34 cellular contexts compared by ENCODE assay signal in genomic region chr4:55979562-55979961, GRCh38. TPM values are rescaled to one million over a fixed set of nuclear protein-coding genes. Genes with fewer than 3 reads are reported as not detected.
DNase-seq lines count a peak whose midpoint lies in the region; ATAC-seq and TF ChIP-seq lines count a peak whose summit lies in the region.
"Had no signal": no experiment of that assay in that cellular context is flagged by ENCODE, and none has a peak within 500 bp of the region (broad histone marks: within the 10 kb centered on the region; RNA-seq: fewer than 3 reads in every experiment).

No MANE protein-coding gene starts in this region.

- DNase-seq in activated B cell treated with CpG ODN at 0.5 μM for 24 hours (no peak), brain microvascular endothelial cell (no peak), mesenteric fat pad (ENCODE audit: low spot score) (no peak)
- no peak for DNase-seq in activated effector memory CD4-positive, alpha-beta T cell treated with anti-CD3 and anti-CD28 coated beads, Interleukin-2, amount 50 U/mL, for 16 hours
- DNase-seq: activated CD4-positive, alpha-beta T cell treated with anti-CD3 and anti-CD28 coated beads, Interleukin-2, amount 50 U/mL, for 4 hours; activated CD4-positive, CD25-positive, alpha-beta regulatory T cell; activated CD8-positive, alpha-beta memory T cell treated with anti-CD3 and anti-CD28 coated beads, Interleukin-2, amount 50 U/mL, for 4 hours; aorta; COR-L47; DMS79; gastrocnemius medialis; GF-D8; hippocampal formation; immature natural killer cell; naive thymus-derived CD4-positive, alpha-beta T cell; NCI-H2029 treated with DMSO at 0.1 percent for 48 hours; NCI-H226; NCI-H82; SHP77; stimulated activated CD4-positive, alpha-beta T cell treated with anti-CD3 and anti-CD28 coated beads, Interleukin-2, amount 100 ng/mL, for 24 hours; testis; uterus had no signal

- in situ Hi-C loops in brain microvascular endothelial cell (cut with HindIII; ENCODE audit: low pct_ligation_motif_present, low sequenced_read_pairs): no loop called here

- intact Hi-C loops in activated B cell treated with CpG ODN at 0.5 μM for 24 hours (cut with micrococcal nuclease): loop anchor here (1.0 to 2.0 kb wide), 2 partner anchors 13 to 31 kb away; partner anchors contain the start of gene CEP135

- peaks cover 37% of the 10 kb centered on the region for H3K4me1 Mint-ChIP-seq in activated B cell treated with CpG ODN at 0.5 μM for 24 hours
- H3K4me1 Mint-ChIP-seq: activated T-helper 17 cell treated with anti-CD3 and anti-CD28 coated beads, Interleukin-2, amount 50 U/mL, for 72 hours; immature natural killer cell; mesothelial cell of epicardium had no signal

- H3K36me3 Mint-ChIP-seq in activated B cell treated with CpG ODN at 0.5 μM for 24 hours (ENCODE audit: low read depth): peaks cover 64% of the 10 kb centered on the region

- H3K4me3 Mint-ChIP-seq in activated B cell treated with CpG ODN at 0.5 μM for 24 hours: peak overlapping the region; percentile 29
- H3K4me3 Mint-ChIP-seq: activated naive CD8-positive, alpha-beta T cell; activated T-helper 17 cell treated with anti-CD3 and anti-CD28 coated beads, Interleukin-2, amount 50 U/mL, for 72 hours; dendritic cell treated with granulocyte-macrophage colony-stimulating factor and Interleukin-4, amounts not matched to agents 40 ng/mL and 50 ng/mL, for 4 days; immature natural killer cell; mesothelial cell of epicardium; naive thymus-derived CD4-positive, alpha-beta T cell had no signal

- ATAC-seq in GM18498 (IDR thresholded peaks at IDR 0.05; ENCODE audit: unreplicated experiment) (peak; percentile 45), GM21367 (IDR thresholded peaks at IDR 0.05; ENCODE audit: unreplicated experiment) (peak; percentile 62), HG03039 (IDR thresholded peaks at IDR 0.05; ENCODE audit: unreplicated experiment) (peak; percentile 54), activated B cell treated with CpG ODN at 0.5 μM for 24 hours (ENCODE audit: low read depth) (peak; percentile 82), GM21619 (IDR thresholded peaks at IDR 0.05; ENCODE audit: unreplicated experiment) (no peak)
- ATAC-seq: activated T-helper 17 cell treated with anti-CD3 and anti-CD28 coated beads, Interleukin-2, amount 50 U/mL, for 72 hours; gastrocnemius medialis; left lobe of liver; naive thymus-derived CD4-positive, alpha-beta T cell had no signal

- POLR2A ChIA-PET in activated B cell treated with CpG ODN at 0.5 μM for 24 hours (lab: Charles Lee): interaction anchor here (2.9 kb wide), 1 partner anchor 31 kb away, joined by 21 read pairs; the partner anchor contains the start of gene CEP135

- CTCF ChIA-PET in activated B cell treated with CpG ODN at 0.5 μM for 24 hours (lab: Charles Lee): interaction anchor here (3.2 kb wide), 1 partner anchor 31 kb away, joined by 14 read pairs; the partner anchor contains the start of gene CEP135

- peak overlapping the region; percentile 73 for H3K27ac Mint-ChIP-seq in activated B cell treated with CpG ODN at 0.5 μM for 24 hours
- H3K27ac Mint-ChIP-seq: activated naive CD8-positive, alpha-beta T cell; dendritic cell treated with granulocyte-macrophage colony-stimulating factor and Interleukin-4, amounts not matched to agents 40 ng/mL and 50 ng/mL, for 4 days; immature natural killer cell; mesothelial cell of epicardium had no signal

- peaks cover 3% of the 10 kb centered on the region for H3K36me3 ChIP-seq in brain microvascular endothelial cell (replicated peaks)
- H3K36me3 ChIP-seq: gastrocnemius medialis, uterus had no signal

- TF ChIP-seq CTCF in activated B cell treated with CpG ODN at 0.5 μM for 24 hours (IDR thresholded peaks at IDR 0.05): no peak
- no peak for TF ChIP-seq CTCF in brain microvascular endothelial cell (IDR thresholded peaks at IDR 0.05; ENCODE audit: low read depth, low read length, missing control alignments)

- no peaks in the 10 kb centered on the region for H3K9me3 Mint-ChIP-seq in activated B cell treated with CpG ODN at 0.5 μM for 24 hours
- H3K9me3 Mint-ChIP-seq: activated T-helper 17 cell treated with anti-CD3 and anti-CD28 coated beads, Interleukin-2, amount 50 U/mL, for 72 hours; dendritic cell treated with granulocyte-macrophage colony-stimulating factor and Interleukin-4, amounts not matched to agents 40 ng/mL and 50 ng/mL, for 4 days; immature natural killer cell; mesothelial cell of epicardium; naive thymus-derived CD4-positive, alpha-beta T cell had no signal

- H3K27me3 Mint-ChIP-seq in activated B cell treated with CpG ODN at 0.5 μM for 24 hours: no peaks in the 10 kb centered on the region
- H3K27me3 Mint-ChIP-seq: activated naive CD8-positive, alpha-beta T cell; activated T-helper 17 cell treated with anti-CD3 and anti-CD28 coated beads, Interleukin-2, amount 50 U/mL, for 72 hours; dendritic cell treated with granulocyte-macrophage colony-stimulating factor and Interleukin-4, amounts not matched to agents 40 ng/mL and 50 ng/mL, for 4 days; naive thymus-derived CD4-positive, alpha-beta T cell had no signal

- no peak overlapping the region for H3K27ac ChIP-seq in brain microvascular endothelial cell
- H3K27ac ChIP-seq: BLaER1, gastrocnemius medialis, skin epidermis, testis, uterus had no signal

- H3K27me3 ChIP-seq in brain microvascular endothelial cell (replicated peaks): no peaks in the 10 kb centered on the region
- H3K27me3 ChIP-seq: BLaER1, gastrocnemius medialis, testis, uterus had no signal

- no peak overlapping the region for H3K4me3 ChIP-seq in brain microvascular endothelial cell (ENCODE audit: low read depth, low read length)
- H3K4me3 ChIP-seq: BLaER1, gastrocnemius medialis, HAP-1, skin epidermis, testis, uterus had no signal

RNA-seq across cellular contexts. Expression of gene CEP135, which starts 30.8 kb away (rescaled TPM):
- total RNA-seq in activated B cell treated with CpG ODN at 0.5 μM for 24 hours (24.7 and 30.2 TPM in 2 replicates), mesenteric fat pad (6.3 TPM)
